10 cellular contexts compared by ENCODE assay signal in genomic region chr11:36540998-36541397, GRCh38. TPM values are rescaled to one million over a fixed set of nuclear protein-coding genes. Genes with fewer than 3 reads are reported as not detected.
DNase-seq lines count a peak whose midpoint lies in the region; ATAC-seq and TF ChIP-seq lines count a peak whose summit lies in the region.
"Had no signal": no experiment of that assay in that cellular context is flagged by ENCODE, and none has a peak within 500 bp of the region (broad histone marks: within the 10 kb centered on the region; RNA-seq: fewer than 3 reads in every experiment).

No MANE protein-coding gene starts in this region.

- H3K4me1 ChIP-seq in PC-3 (ENCODE audit: insufficient read depth, low read length): no peaks in the 10 kb centered on the region

- no peaks in the 10 kb centered on the region for H3F3A ChIP-seq in PC-3 (ENCODE audit: low read length, unreplicated experiment)

- H3K27ac ChIP-seq in PC-3 (ENCODE audit: low read length): no peak overlapping the region
- H3K27ac ChIP-seq in RWPE1: no peak overlapping the region

- H4K20me1 ChIP-seq in PC-3 (ENCODE audit: low read length): no peaks in the 10 kb centered on the region

- no peaks in the 10 kb centered on the region for H3K9me2 ChIP-seq in PC-3 (replicated peaks; ENCODE audit: low read length)

- H3K27ac Mint-ChIP-seq in osteocyte (ENCODE audit: unreplicated experiment): no peak overlapping the region
- H3K27ac Mint-ChIP-seq: stimulated activated naive CD8-positive, alpha-beta T cell treated with anti-CD3 and anti-CD28 coated beads, Interleukin-15, Interleukin-2, amounts not matched to agents 100 ng/mL and 50 ng/mL, for 24 hours had no signal

- no TSS peak for BruUV-seq in PC-3 (replicated peaks; lab: Mats Ljungman, UMichigan)

- no peak overlapping the region for H3K4me3 ChIP-seq in PC-3 (ENCODE audit: low read length)
- H3K4me3 ChIP-seq in epithelial cell of proximal tubule (ENCODE audit: low read depth, low read length): no peak overlapping the region

- H3K9me3 Mint-ChIP-seq in osteocyte (ENCODE audit: unreplicated experiment): no peaks in the 10 kb centered on the region
- H3K9me3 Mint-ChIP-seq: stimulated activated naive CD8-positive, alpha-beta T cell treated with anti-CD3 and anti-CD28 coated beads, Interleukin-15, Interleukin-2, amounts not matched to agents 100 ng/mL and 50 ng/mL, for 24 hours had no signal

- H3K27me3 ChIP-seq in PC-3 (ENCODE audit: low read length): peaks cover 57% of the 10 kb centered on the region

- H3K36me3 ChIP-seq in PC-3 (ENCODE audit: low read depth, low read length): no peaks in the 10 kb centered on the region

- H3K79me2 ChIP-seq in PC-3 (ENCODE audit: low read length): no peaks in the 10 kb centered on the region

- intact Hi-C loops in PC-3 (cut with micrococcal nuclease): loop anchor here (1.0 kb wide), 1 partner anchor 31 kb away; the partner anchor contains the start of gene TRAF6

- CTCF ChIA-PET in PC-3 (lab: Charles Lee) (interaction anchor here (0.5 to 1.7 kb wide), 5 partner anchors 31 to 48 kb away, joined by 3 to 10 read pairs (median 3); partner anchors contain the start of gene TRAF6), RWPE1 (lab: Yijun Ruan, JAX) (no interaction called here)

- H2AFZ ChIP-seq in PC-3 (ENCODE audit: low read length): no peak overlapping the region

- H3K36me3 Mint-ChIP-seq in osteocyte (ENCODE audit: unreplicated experiment): no peaks in the 10 kb centered on the region

- H3K4me3 Mint-ChIP-seq in osteocyte (ENCODE audit: unreplicated experiment): no peak overlapping the region
- H3K4me3 Mint-ChIP-seq: stimulated activated naive CD8-positive, alpha-beta T cell treated with anti-CD3 and anti-CD28 coated beads, Interleukin-15, Interleukin-2, amounts not matched to agents 100 ng/mL and 50 ng/mL, for 24 hours had no signal

- peaks cover 35% of the 10 kb centered on the region for H3K27me3 Mint-ChIP-seq in osteocyte (ENCODE audit: unreplicated experiment)
- H3K27me3 Mint-ChIP-seq: stimulated activated naive CD8-positive, alpha-beta T cell treated with anti-CD3 and anti-CD28 coated beads, Interleukin-15, Interleukin-2, amounts not matched to agents 100 ng/mL and 50 ng/mL, for 24 hours had no signal

- no peaks in the 10 kb centered on the region for H3K9me3 ChIP-seq in PC-3 (ENCODE audit: low read length)

- H3K9ac ChIP-seq in PC-3 (ENCODE audit: low read length): no peak overlapping the region

- TF ChIP-seq CTCF in PC-3 (conservative IDR thresholded peaks at IDR 0.05; ENCODE audit: low read depth, low read length): peak; percentile 65
- peak; percentile 69 for TF ChIP-seq CTCF in epithelial cell of proximal tubule (conservative IDR thresholded peaks at IDR 0.05; ENCODE audit: low read depth, low read length)
- peak; percentile 44 for TF ChIP-seq CTCF in osteocyte (IDR thresholded peaks at IDR 0.05)
- TF ChIP-seq CTCF in RWPE1 (conservative IDR thresholded peaks at IDR 0.05; ENCODE audit: low read depth): no peak

- POLR2A ChIA-PET in PC-3 (lab: Charles Lee; ENCODE audit: unreplicated experiment) (no interaction called here), RWPE1 (lab: Yijun Ruan, JAX; ENCODE audit: low non-redundant PET) (no interaction called here)

- peak; percentile 98 for ATAC-seq in GM21515 (IDR thresholded peaks at IDR 0.05; ENCODE audit: unreplicated experiment)
- ATAC-seq in HG03521 (IDR thresholded peaks at IDR 0.05; ENCODE audit: unreplicated experiment): peak; percentile 96
- ATAC-seq in PC-3: peak; percentile 90

- DNase-seq in activated CD4-positive, alpha-beta T cell treated with anti-CD3 and anti-CD28 coated beads for 48 hours: peak; percentile 55
- DNase-seq in activated CD4-positive, alpha-beta T cell treated with anti-CD3 and anti-CD28 coated beads for 4 hours: no peak
- DNase-seq in PC-3 (peak; percentile 60), epithelial cell of proximal tubule (ENCODE audit: low read depth) (peak; percentile 19), osteocyte (ENCODE audit: extremely low spot score, unreplicated experiment) (no peak), RWPE1 (ENCODE audit: low spot score) (no peak)

- no peaks in the 10 kb centered on the region for H3K4me1 Mint-ChIP-seq in osteocyte (ENCODE audit: unreplicated experiment)

- no peak overlapping the region for H3K4me2 ChIP-seq in PC-3 (ENCODE audit: low read length)

RNA-seq across cellular contexts. Expression of gene RAG1, which starts 26.8 kb away (rescaled TPM):
- 0.15 and 0.23 TPM in 2 replicates for total RNA-seq in PC-3 (2014; rRNA removed)
- 1.0 and 2.0 TPM in 2 replicates for total RNA-seq in epithelial cell of proximal tubule
- total RNA-seq in osteocyte: 0.46 and 0.55 TPM in 2 replicates

RNA-seq across cellular contexts. Expression of gene TRAF6, which starts 30.9 kb away (rescaled TPM):
- 4.0 and 4.1 TPM in 2 replicates for total RNA-seq in PC-3 (2014; rRNA removed)
- 7.5 and 9.8 TPM in 2 replicates for total RNA-seq in epithelial cell of proximal tubule
- total RNA-seq in osteocyte: 13.9 and 15.0 TPM in 2 replicates

RNA-seq across cellular contexts. Expression of gene IFTAP, which starts 53.3 kb away (rescaled TPM):
- 12.9 and 17.6 TPM in 2 replicates for total RNA-seq in PC-3 (2014; rRNA removed)
- total RNA-seq in epithelial cell of proximal tubule: 13.2 and 19.7 TPM in 2 replicates
- total RNA-seq in osteocyte: 22.4 and 22.5 TPM in 2 replicates

RNA-seq across cellular contexts. Expression of gene RAG2, which starts 57.0 kb away (rescaled TPM):
- total RNA-seq in PC-3 (2014; rRNA removed) (not detected in 2 replicates), epithelial cell of proximal tubule (not detected in 2 replicates), osteocyte (not detected in 2 replicates)
- total RNA-seq: aorta had no signal

Comparison
In these comparisons a context has a peak if more than half of its experiments do, and no peak if none do; other contexts are left out.
1. DNase-seq: peak in activated CD4-positive, alpha-beta T cell treated with anti-CD3 and anti-CD28 coated beads for 48 hours (single experiment), PC-3 (single experiment) and epithelial cell of proximal tubule (single experiment); none in activated CD4-positive, alpha-beta T cell treated with anti-CD3 and anti-CD28 coated beads for 4 hours (0 of 2), osteocyte (single experiment) and RWPE1 (single experiment).
2. Peak in every context shown above with its lines, with median percentiles within 50 percentile points of each other: ATAC-seq.